ENCODE assay signal across 11 cellular contexts in the genomic region with DNA sequence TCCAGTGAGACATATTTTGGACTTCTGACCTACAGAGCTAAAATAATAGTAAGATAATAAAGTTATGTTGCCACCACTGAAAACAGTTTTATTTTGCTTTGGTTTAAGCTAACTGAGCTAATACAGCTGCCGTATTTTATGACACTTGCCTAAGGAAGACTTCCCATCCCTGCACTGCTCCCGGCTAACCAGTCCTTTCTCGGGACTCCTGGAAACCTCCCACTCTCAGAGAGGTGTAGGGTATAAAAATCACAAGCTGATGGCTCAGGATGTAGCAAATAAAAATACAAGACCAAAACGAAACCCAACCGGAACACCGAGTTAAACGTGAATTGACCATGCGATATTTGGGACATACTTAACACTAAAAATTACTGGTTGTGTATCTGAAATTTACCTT. TPM values are rescaled to one million over a fixed set of nuclear protein-coding genes. Genes with fewer than 3 reads are reported as not detected.
DNase-seq lines count a peak whose midpoint lies in the region; ATAC-seq lines count a peak whose summit lies in the region.
"Had no signal": no experiment of that assay in that cellular context is flagged by ENCODE, and none has a peak within 500 bp of the region (broad histone marks: within the 10 kb centered on the region; RNA-seq: fewer than 3 reads in every experiment).

No MANE protein-coding gene starts in this region.

- H3K36me3 Mint-ChIP-seq in immature natural killer cell, result no peaks in the 10 kb centered on the region

- peak overlapping the region in 3 of 5 donors; percentile 33 to 56 (median 51) for H3K4me3 Mint-ChIP-seq in immature natural killer cell
- H3K4me3 Mint-ChIP-seq: central memory CD8-positive, alpha-beta T cell had no signal

- peaks cover 30% of the 10 kb centered on the region for H3K27me3 ChIP-seq in skeletal muscle satellite cell (ENCODE audit: control insufficient read depth, insufficient read depth, low read length)

- H3K4me3 ChIP-seq in SK-N-MC (peak overlapping the region; percentile 23; the same call in 1 of the 2 replicates), skeletal muscle satellite cell (ENCODE audit: low read length) (peak overlapping the region; percentile 76)

- H3K9me3 ChIP-seq in SK-N-MC (ENCODE audit: low read depth, low read length), result 0 out of 2 replicates have a peak, but pooled peaks cover 3% of the 10 kb centered on the region
- H3K9me3 ChIP-seq in skeletal muscle satellite cell (replicated peaks; ENCODE audit: low read length), result no peaks in the 10 kb centered on the region

- no peaks in the 10 kb centered on the region for H3K9me3 Mint-ChIP-seq in immature natural killer cell
- H3K9me3 Mint-ChIP-seq: central memory CD8-positive, alpha-beta T cell had no signal

- peaks cover 3 to 7% of the 10 kb centered on the region in 2 donors for H3K4me1 Mint-ChIP-seq in immature natural killer cell
- H3K4me1 Mint-ChIP-seq: central memory CD8-positive, alpha-beta T cell had no signal

- ATAC-seq in GM21737 (IDR thresholded peaks at IDR 0.05; ENCODE audit: unreplicated experiment), result no peak
- ATAC-seq: HepG2 had no signal

- H3K27ac ChIP-seq in SK-N-MC, result no peak overlapping the region

- peaks cover 20% of the 10 kb centered on the region for H3K4me1 ChIP-seq in skeletal muscle satellite cell (ENCODE audit: control insufficient read depth, insufficient read depth, low read length)

- DNase-seq in DMS53 treated with DMSO at 0.1 percent for 48 hours (lab: John Stamatoyannopoulos, UW; ENCODE audit: unreplicated experiment) (peak; percentile 26), SK-N-MC (ENCODE audit: low read depth, low spot score) (no peak), immature natural killer cell (no peak), NCI-H748 (lab: John Stamatoyannopoulos, UW; ENCODE audit: unreplicated experiment) (no peak), H4 (ENCODE audit: low spot score) (no peak), SHP77 treated with DMSO at 0.1 percent for 48 hours (lab: John Stamatoyannopoulos, UW) (no peak)
- DNase-seq: NCI-H146 had no signal

- no peaks in the 10 kb centered on the region for H3K36me3 ChIP-seq in SK-N-MC (ENCODE audit: insufficient read depth, low read length)
- no peaks in the 10 kb centered on the region for H3K36me3 ChIP-seq in skeletal muscle satellite cell (ENCODE audit: insufficient read depth, low read length)

- no peak overlapping the region for H3K27ac Mint-ChIP-seq in immature natural killer cell

- H3K9ac ChIP-seq in SK-N-MC (ENCODE audit: insufficient read length) (no peak overlapping the region), skeletal muscle satellite cell (ENCODE audit: low read depth, low read length) (peak overlapping the region; percentile 29)

- H3K27me3 Mint-ChIP-seq in immature natural killer cell (ENCODE audit: low read depth in 3 of 3), result peaks cover 6 to 15% (median 8%) of the 10 kb centered on the region in 3 donors

- H3K4me2 ChIP-seq in skeletal muscle satellite cell (ENCODE audit: low read length), result peak overlapping the region; percentile 98

RNA-seq across cellular contexts. Expression of a gene that starts 0.4 kb away (rescaled TPM):
- polyA plus RNA-seq in immature natural killer cell, result not detected
- not detected in 2 replicates for total RNA-seq in skeletal muscle satellite cell (2012; rRNA removed)
- not detected in 2 replicates for total RNA-seq in H4 (2014; rRNA removed; shearing (Covaris generic))
- total RNA-seq: HepG2 had no signal
- polyA plus RNA-seq: HepG2 had no signal
